ENCODE assay signal across 1 cellular context in the genomic region with DNA sequence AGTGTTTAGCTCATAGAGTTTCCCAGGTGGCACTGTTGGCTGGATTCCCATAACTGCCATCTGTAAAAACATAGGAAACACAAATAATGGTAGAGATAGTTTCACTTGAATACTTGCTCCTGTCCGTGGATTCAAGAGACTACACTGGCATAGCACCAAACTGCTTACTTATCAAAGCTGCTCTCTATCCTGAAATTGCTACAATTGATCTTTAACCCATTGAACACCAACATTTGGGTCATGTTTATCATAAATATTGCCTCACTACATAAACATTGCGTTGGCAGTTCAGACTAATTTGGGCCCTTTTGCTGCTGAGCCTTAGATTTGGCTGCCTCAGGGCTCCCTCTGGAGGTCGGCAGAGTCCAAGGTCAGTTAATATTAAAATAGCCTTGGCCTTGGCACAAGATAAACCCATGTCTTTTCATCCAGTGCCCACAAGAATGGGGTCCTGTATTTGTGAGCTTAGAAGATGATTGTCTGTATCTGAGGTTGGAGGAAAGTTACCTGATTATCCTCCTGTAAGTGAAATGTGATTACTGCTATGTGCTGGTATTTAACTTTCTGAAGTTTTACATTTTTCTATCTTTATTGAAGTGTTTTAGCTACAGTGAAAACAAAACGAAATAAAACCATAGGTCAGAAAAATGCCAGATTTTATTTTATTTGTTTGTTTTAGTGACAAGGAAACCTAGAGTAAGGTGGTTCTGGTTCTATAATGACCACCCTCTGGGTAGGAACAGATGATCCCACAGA.
TF ChIP-seq lines count a peak whose summit lies in the region.

No MANE protein-coding gene starts in this region.

TF ChIP-seq in HEK293, 187 proteins besides CTCF, POLR2A, EP300 and RAD21 (continued from another document and continues in another):
- TF ChIP-seq, protein P1, sequence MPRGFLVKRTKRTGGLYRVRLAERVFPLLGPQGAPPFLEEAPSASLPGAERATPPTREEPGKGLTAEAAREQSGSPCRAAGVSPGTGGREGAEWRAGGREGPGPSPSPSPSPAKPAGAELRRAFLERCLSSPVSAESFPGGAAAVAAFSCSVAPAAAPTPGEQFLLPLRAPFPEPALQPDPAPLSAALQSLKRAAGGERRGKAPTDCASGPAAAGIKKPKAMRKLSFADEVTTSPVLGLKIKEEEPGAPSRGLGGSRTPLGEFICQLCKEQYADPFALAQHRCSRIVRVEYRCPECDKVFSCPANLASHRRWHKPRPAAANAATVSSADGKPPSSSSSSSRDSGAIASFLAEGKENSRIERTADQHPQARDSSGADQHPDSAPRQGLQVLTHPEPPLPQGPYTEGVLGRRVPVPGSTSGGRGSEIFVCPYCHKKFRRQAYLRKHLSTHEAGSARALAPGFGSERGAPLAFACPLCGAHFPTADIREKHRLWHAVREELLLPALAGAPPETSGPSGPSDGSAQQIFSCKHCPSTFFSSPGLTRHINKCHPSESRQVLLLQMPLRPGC (tag by site-specific recombination; IDR thresholded peaks at IDR 0.05) = no peak
- TF ChIP-seq ZNF202 (tag by site-specific recombination; IDR thresholded peaks at IDR 0.05; ENCODE audit: borderline replicate concordance) (no peak), GLI2 (tag by site-specific recombination; IDR thresholded peaks at IDR 0.05; ENCODE audit: borderline replicate concordance, low read depth) (no peak), ZNF292 (tag by site-specific recombination; IDR thresholded peaks at IDR 0.05; ENCODE audit: borderline replicate concordance, low read depth) (no peak), ZNF214 (tag by site-specific recombination; IDR thresholded peaks at IDR 0.05; ENCODE audit: borderline replicate concordance) (no peak), HOXA7 (CRISPR knock-in tag; IDR thresholded peaks at IDR 0.05; ENCODE audit: borderline replicate concordance) (no peak), ZFP3 (tag by site-specific recombination; IDR thresholded peaks at IDR 0.05; ENCODE audit: low read depth) (no peak), ZNF394 (tag by site-specific recombination; IDR thresholded peaks at IDR 0.05; ENCODE audit: borderline replicate concordance) (no peak), ZNF549 (tag by site-specific recombination; IDR thresholded peaks at IDR 0.05) (no peak), ZNF561 (tag by site-specific recombination; IDR thresholded peaks at IDR 0.05; ENCODE audit: borderline replicate concordance) (peak; percentile 69; the same call in 1 of the 2 replicates), ZSCAN30 (tag by site-specific recombination; IDR thresholded peaks at IDR 0.05) (peak; percentile 39; the same call in 1 of the 2 replicates), ZNF2 (tag by site-specific recombination; IDR thresholded peaks at IDR 0.05) (peak; percentile 79; the same call in 1 of the 2 replicates), KLF8 (tag by site-specific recombination; IDR thresholded peaks at IDR 0.05) (peak; percentile 37; the same call in 1 of the 2 replicates), ZNF155 (tag by site-specific recombination; IDR thresholded peaks at IDR 0.05) (no peak), OVOL3 (tag by site-specific recombination; IDR thresholded peaks at IDR 0.05) (peak; percentile 80; the same call in 1 of the 2 replicates), ZNF184 (tag by site-specific recombination; IDR thresholded peaks at IDR 0.05) (no peak), ZNF24 (tag by site-specific recombination; IDR thresholded peaks at IDR 0.05) (no peak), ZNF843 (tag by site-specific recombination; IDR thresholded peaks at IDR 0.05) (peak; percentile 80), ZNF624 (tag by site-specific recombination; IDR thresholded peaks at IDR 0.05) (no peak), ZFP37 (tag by site-specific recombination; IDR thresholded peaks at IDR 0.05) (no peak), ZNF76 (tag by site-specific recombination; IDR thresholded peaks at IDR 0.05; ENCODE audit: borderline replicate concordance, low read depth) (no peak), ZNF510 (tag by site-specific recombination; IDR thresholded peaks at IDR 0.05; ENCODE audit: insufficient replicate concordance) (no peak), ZNF266 (tag by site-specific recombination; IDR thresholded peaks at IDR 0.05; ENCODE audit: low read depth) (no peak), ZNF311 (tag by site-specific recombination; IDR thresholded peaks at IDR 0.05; ENCODE audit: borderline replicate concordance) (no peak), HOXC10 (CRISPR knock-in tag; IDR thresholded peaks at IDR 0.05) (no peak), ZNF112 (tag by site-specific recombination; IDR thresholded peaks at IDR 0.05) (no peak), EGR2 (tag by site-specific recombination; IDR thresholded peaks at IDR 0.05; ENCODE audit: low read depth) (no peak), ZNF23 (tag by site-specific recombination; IDR thresholded peaks at IDR 0.05; ENCODE audit: borderline replicate concordance) (no peak), ZFHX2 (tag by site-specific recombination; conservative IDR thresholded peaks at IDR 0.05) (no peak), ZNF600 (tag by site-specific recombination; IDR thresholded peaks at IDR 0.05) (no peak; the same call in 1 of the 2 replicates), MEIS1 (CRISPR knock-in tag; IDR thresholded peaks at IDR 0.05; ENCODE audit: borderline replicate concordance) (no peak), ZFP41 (tag by site-specific recombination; IDR thresholded peaks at IDR 0.05; ENCODE audit: borderline replicate concordance) (no peak), ZNF621 (tag by site-specific recombination; IDR thresholded peaks at IDR 0.05) (no peak), ZNF133 (tag by site-specific recombination; IDR thresholded peaks at IDR 0.05) (no peak), ZNF239 (tag by site-specific recombination; IDR thresholded peaks at IDR 0.05) (no peak), TRIM28 (IDR thresholded peaks at IDR 0.05; ENCODE audit: borderline replicate concordance, low read length) (no peak), ZNF138 (tag by site-specific recombination; IDR thresholded peaks at IDR 0.05; ENCODE audit: borderline replicate concordance) (no peak), ZNF354C (tag by site-specific recombination; IDR thresholded peaks at IDR 0.05; ENCODE audit: borderline replicate concordance, low read depth) (no peak), ZNF404 (tag by site-specific recombination; IDR thresholded peaks at IDR 0.05) (no peak), ZNF521 (tag by site-specific recombination; IDR thresholded peaks at IDR 0.05) (no peak), GLIS1 (tag by site-specific recombination; IDR thresholded peaks at IDR 0.05) (0 out of 2 replicates have a peak, but pooled peaks have one; percentile 29)
- TF ChIP-seq, protein P2, sequence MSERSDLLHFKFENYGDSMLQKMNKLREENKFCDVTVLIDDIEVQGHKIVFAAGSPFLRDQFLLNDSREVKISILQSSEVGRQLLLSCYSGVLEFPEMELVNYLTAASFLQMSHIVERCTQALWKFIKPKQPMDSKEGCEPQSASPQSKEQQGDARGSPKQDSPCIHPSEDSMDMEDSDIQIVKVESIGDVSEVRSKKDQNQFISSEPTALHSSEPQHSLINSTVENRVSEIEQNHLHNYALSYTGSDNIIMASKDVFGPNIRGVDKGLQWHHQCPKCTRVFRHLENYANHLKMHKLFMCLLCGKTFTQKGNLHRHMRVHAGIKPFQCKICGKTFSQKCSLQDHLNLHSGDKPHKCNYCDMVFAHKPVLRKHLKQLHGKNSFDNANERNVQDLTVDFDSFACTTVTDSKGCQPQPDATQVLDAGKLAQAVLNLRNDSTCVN (tag by site-specific recombination; optimal IDR thresholded peaks at IDR 0.05) = no peak
- TF ChIP-seq, protein P3, sequence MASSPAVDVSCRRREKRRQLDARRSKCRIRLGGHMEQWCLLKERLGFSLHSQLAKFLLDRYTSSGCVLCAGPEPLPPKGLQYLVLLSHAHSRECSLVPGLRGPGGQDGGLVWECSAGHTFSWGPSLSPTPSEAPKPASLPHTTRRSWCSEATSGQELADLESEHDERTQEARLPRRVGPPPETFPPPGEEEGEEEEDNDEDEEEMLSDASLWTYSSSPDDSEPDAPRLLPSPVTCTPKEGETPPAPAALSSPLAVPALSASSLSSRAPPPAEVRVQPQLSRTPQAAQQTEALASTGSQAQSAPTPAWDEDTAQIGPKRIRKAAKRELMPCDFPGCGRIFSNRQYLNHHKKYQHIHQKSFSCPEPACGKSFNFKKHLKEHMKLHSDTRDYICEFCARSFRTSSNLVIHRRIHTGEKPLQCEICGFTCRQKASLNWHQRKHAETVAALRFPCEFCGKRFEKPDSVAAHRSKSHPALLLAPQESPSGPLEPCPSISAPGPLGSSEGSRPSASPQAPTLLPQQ (tag by site-specific recombination; IDR thresholded peaks at IDR 0.05) = peak; percentile 67
- TF ChIP-seq, protein P4, sequence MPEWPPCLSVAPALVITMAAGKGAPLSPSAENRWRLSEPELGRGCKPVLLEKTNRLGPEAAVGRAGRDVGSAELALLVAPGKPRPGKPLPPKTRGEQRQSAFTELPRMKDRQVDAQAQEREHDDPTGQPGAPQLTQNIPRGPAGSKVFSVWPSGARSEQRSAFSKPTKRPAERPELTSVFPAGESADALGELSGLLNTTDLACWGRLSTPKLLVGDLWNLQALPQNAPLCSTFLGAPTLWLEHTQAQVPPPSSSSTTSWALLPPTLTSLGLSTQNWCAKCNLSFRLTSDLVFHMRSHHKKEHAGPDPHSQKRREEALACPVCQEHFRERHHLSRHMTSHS (tag by site-specific recombination; IDR thresholded peaks at IDR 0.05) = no peak
- TF ChIP-seq, protein P5, sequence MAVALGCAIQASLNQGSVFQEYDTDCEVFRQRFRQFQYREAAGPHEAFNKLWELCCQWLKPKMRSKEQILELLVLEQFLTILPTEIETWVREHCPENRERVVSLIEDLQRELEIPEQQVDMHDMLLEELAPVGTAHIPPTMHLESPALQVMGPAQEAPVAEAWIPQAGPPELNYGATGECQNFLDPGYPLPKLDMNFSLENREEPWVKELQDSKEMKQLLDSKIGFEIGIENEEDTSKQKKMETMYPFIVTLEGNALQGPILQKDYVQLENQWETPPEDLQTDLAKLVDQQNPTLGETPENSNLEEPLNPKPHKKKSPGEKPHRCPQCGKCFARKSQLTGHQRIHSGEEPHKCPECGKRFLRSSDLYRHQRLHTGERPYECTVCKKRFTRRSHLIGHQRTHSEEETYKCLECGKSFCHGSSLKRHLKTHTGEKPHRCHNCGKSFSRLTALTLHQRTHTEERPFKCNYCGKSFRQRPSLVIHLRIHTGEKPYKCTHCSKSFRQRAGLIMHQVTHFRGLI (tag by site-specific recombination; IDR thresholded peaks at IDR 0.05) = no peak
- TF ChIP-seq, protein P6, sequence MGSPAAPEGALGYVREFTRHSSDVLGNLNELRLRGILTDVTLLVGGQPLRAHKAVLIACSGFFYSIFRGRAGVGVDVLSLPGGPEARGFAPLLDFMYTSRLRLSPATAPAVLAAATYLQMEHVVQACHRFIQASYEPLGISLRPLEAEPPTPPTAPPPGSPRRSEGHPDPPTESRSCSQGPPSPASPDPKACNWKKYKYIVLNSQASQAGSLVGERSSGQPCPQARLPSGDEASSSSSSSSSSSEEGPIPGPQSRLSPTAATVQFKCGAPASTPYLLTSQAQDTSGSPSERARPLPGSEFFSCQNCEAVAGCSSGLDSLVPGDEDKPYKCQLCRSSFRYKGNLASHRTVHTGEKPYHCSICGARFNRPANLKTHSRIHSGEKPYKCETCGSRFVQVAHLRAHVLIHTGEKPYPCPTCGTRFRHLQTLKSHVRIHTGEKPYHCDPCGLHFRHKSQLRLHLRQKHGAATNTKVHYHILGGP (tag by site-specific recombination; IDR thresholded peaks at IDR 0.05) = no peak
- TF ChIP-seq, protein P7, sequence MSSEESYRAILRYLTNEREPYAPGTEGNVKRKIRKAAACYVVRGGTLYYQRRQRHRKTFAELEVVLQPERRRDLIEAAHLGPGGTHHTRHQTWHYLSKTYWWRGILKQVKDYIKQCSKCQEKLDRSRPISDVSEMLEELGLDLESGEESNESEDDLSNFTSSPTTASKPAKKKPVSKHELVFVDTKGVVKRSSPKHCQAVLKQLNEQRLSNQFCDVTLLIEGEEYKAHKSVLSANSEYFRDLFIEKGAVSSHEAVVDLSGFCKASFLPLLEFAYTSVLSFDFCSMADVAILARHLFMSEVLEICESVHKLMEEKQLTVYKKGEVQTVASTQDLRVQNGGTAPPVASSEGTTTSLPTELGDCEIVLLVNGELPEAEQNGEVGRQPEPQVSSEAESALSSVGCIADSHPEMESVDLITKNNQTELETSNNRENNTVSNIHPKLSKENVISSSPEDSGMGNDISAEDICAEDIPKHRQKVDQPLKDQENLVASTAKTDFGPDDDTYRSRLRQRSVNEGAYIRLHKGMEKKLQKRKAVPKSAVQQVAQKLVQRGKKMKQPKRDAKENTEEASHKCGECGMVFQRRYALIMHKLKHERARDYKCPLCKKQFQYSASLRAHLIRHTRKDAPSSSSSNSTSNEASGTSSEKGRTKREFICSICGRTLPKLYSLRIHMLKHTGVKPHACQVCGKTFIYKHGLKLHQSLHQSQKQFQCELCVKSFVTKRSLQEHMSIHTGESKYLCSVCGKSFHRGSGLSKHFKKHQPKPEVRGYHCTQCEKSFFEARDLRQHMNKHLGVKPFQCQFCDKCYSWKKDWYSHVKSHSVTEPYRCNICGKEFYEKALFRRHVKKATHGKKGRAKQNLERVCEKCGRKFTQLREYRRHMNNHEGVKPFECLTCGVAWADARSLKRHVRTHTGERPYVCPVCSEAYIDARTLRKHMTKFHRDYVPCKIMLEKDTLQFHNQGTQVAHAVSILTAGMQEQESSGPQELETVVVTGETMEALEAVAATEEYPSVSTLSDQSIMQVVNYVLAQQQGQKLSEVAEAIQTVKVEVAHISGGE (tag by site-specific recombination; conservative IDR thresholded peaks at IDR 0.05; ENCODE audit: low read depth) = no peak
- TF ChIP-seq, protein P8, sequence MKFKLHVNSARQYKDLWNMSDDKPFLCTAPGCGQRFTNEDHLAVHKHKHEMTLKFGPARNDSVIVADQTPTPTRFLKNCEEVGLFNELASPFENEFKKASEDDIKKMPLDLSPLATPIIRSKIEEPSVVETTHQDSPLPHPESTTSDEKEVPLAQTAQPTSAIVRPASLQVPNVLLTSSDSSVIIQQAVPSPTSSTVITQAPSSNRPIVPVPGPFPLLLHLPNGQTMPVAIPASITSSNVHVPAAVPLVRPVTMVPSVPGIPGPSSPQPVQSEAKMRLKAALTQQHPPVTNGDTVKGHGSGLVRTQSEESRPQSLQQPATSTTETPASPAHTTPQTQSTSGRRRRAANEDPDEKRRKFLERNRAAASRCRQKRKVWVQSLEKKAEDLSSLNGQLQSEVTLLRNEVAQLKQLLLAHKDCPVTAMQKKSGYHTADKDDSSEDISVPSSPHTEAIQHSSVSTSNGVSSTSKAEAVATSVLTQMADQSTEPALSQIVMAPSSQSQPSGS (tag by site-specific recombination; IDR thresholded peaks at IDR 0.05; ENCODE audit: low read depth) = no peak
